Comparison of ENCODE assay signal across 2 cellular contexts in genomic region chr7:132773527-132773956, GRCh38.
TF ChIP-seq lines count a peak whose summit lies in the region.

No MANE protein-coding gene starts in this region.

TF ChIP-seq in A549, 52 proteins besides CTCF, POLR2A, EP300 and RAD21 (continued from another document):
- TF ChIP-seq JUN (IDR thresholded peaks at IDR 0.05): no peak

TF ChIP-seq in GM23338, 12 proteins besides CTCF, POLR2A, EP300 and RAD21 (continued from another document):
- no peak for TF ChIP-seq ZNF462 (CRISPR knock-in tag; IDR thresholded peaks at IDR 0.05)
- TF ChIP-seq EZH2phosphoT487 (IDR thresholded peaks at IDR 0.05; ENCODE audit: unreplicated experiment): no peak
- no peak for TF ChIP-seq ZNF331 (CRISPR knock-in tag; IDR thresholded peaks at IDR 0.05; ENCODE audit: low read depth)
- TF ChIP-seq ETS1 (IDR thresholded peaks at IDR 0.05): no peak
- TF ChIP-seq, protein P1, sequence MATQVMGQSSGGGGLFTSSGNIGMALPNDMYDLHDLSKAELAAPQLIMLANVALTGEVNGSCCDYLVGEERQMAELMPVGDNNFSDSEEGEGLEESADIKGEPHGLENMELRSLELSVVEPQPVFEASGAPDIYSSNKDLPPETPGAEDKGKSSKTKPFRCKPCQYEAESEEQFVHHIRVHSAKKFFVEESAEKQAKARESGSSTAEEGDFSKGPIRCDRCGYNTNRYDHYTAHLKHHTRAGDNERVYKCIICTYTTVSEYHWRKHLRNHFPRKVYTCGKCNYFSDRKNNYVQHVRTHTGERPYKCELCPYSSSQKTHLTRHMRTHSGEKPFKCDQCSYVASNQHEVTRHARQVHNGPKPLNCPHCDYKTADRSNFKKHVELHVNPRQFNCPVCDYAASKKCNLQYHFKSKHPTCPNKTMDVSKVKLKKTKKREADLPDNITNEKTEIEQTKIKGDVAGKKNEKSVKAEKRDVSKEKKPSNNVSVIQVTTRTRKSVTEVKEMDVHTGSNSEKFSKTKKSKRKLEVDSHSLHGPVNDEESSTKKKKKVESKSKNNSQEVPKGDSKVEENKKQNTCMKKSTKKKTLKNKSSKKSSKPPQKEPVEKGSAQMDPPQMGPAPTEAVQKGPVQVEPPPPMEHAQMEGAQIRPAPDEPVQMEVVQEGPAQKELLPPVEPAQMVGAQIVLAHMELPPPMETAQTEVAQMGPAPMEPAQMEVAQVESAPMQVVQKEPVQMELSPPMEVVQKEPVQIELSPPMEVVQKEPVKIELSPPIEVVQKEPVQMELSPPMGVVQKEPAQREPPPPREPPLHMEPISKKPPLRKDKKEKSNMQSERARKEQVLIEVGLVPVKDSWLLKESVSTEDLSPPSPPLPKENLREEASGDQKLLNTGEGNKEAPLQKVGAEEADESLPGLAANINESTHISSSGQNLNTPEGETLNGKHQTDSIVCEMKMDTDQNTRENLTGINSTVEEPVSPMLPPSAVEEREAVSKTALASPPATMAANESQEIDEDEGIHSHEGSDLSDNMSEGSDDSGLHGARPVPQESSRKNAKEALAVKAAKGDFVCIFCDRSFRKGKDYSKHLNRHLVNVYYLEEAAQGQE (IDR thresholded peaks at IDR 0.05; ENCODE audit: unreplicated experiment): no peak
- TF ChIP-seq ZNF114 (CRISPR knock-in tag; IDR thresholded peaks at IDR 0.05): no peak
- no peak for TF ChIP-seq POLR2AphosphoS5 (IDR thresholded peaks at IDR 0.05; ENCODE audit: low read depth)
TF ChIP-seq in GM23338: peak in this region for 0.
